Comparison of ENCODE assay signal across 1 cellular context in the genomic region with DNA sequence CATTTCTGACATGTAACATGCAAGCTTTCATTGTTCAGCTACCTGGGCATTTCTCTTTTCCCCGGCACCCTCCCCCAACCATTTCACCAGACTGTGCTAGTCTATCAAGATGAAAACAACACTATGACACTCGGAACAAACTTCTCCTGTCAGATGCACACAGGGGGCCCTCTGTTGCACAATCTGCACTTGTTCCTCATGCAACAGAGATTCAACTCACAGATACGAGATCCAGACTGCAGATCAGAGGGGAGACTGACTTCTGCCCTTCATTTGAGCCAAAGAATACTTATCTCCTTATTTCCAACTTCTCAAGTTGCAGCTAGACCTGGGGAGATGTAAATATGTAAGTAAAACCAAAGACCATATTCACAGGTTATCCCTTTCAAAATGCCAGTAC.
A peak's percentile ranks its signal among the peaks of the same experiment; 100 is the strongest.
TF ChIP-seq lines count a peak whose summit lies in the region.

No MANE protein-coding gene starts in this region.

TF ChIP-seq in HepG2, 621 proteins besides CTCF, POLR2A, EP300 and RAD21 (continued from another document and continues in another):
- TF ChIP-seq, protein P1, sequence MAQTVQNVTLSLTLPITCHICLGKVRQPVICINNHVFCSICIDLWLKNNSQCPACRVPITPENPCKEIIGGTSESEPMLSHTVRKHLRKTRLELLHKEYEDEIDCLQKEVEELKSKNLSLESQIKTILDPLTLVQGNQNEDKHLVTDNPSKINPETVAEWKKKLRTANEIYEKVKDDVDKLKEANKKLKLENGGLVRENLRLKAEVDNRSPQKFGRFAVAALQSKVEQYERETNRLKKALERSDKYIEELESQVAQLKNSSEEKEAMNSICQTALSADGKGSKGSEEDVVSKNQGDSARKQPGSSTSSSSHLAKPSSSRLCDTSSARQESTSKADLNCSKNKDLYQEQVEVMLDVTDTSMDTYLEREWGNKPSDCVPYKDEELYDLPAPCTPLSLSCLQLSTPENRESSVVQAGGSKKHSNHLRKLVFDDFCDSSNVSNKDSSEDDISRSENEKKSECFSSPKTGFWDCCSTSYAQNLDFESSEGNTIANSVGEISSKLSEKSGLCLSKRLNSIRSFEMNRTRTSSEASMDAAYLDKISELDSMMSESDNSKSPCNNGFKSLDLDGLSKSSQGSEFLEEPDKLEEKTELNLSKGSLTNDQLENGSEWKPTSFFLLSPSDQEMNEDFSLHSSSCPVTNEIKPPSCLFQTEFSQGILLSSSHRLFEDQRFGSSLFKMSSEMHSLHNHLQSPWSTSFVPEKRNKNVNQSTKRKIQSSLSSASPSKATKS (CRISPR knock-in tag; IDR thresholded peaks at IDR 0.05) = no peak
- TF ChIP-seq SYNCRIP (IDR thresholded peaks at IDR 0.05; ENCODE audit: insufficient read depth, low read depth, low read length) (no peak), KDM3A (CRISPR knock-in tag; IDR thresholded peaks at IDR 0.05; ENCODE audit: low read depth) (peak; percentile 70; the same call in 1 of the 2 replicates), ZNF207 (IDR thresholded peaks at IDR 0.05; ENCODE audit: borderline replicate concordance) (no peak), KDM5A (IDR thresholded peaks at IDR 0.05; ENCODE audit: borderline replicate concordance, low read length) (no peak), MAZ (IDR thresholded peaks at IDR 0.05; ENCODE audit: borderline replicate concordance, low read depth, low read length) (no peak), MAZ (CRISPR knock-in tag; IDR thresholded peaks at IDR 0.05; ENCODE audit: low read depth) (no peak), NFKB2 (CRISPR knock-in tag; IDR thresholded peaks at IDR 0.05; ENCODE audit: borderline replicate concordance) (no peak), TBP (CRISPR knock-in tag; IDR thresholded peaks at IDR 0.05) (no peak), NAIF1 (CRISPR knock-in tag; IDR thresholded peaks at IDR 0.05; ENCODE audit: borderline replicate concordance) (no peak), MZF1 (CRISPR knock-in tag; IDR thresholded peaks at IDR 0.05; ENCODE audit: borderline replicate concordance) (no peak), ZNF329 (CRISPR knock-in tag; IDR thresholded peaks at IDR 0.05; ENCODE audit: low read depth) (no peak), ZNF572 (CRISPR knock-in tag; IDR thresholded peaks at IDR 0.05) (no peak), SALL1 (CRISPR knock-in tag; IDR thresholded peaks at IDR 0.05) (peak; percentile 97), FOXC1 (CRISPR knock-in tag; IDR thresholded peaks at IDR 0.05; ENCODE audit: borderline replicate concordance) (0 out of 2 replicates have a peak, but pooled peaks have one; percentile 37), SMARCC2 (IDR thresholded peaks at IDR 0.05) (no peak), SOX6 (IDR thresholded peaks at IDR 0.05) (no peak), SOX6 (CRISPR knock-in tag; IDR thresholded peaks at IDR 0.05) (peak; percentile 95), ZSCAN22 (CRISPR knock-in tag; IDR thresholded peaks at IDR 0.05) (no peak), U2AF1 (optimal IDR thresholded peaks at IDR 0.05; ENCODE audit: low read depth, low read length) (no peak), ZNF160 (CRISPR knock-in tag; IDR thresholded peaks at IDR 0.05) (0 out of 2 replicates have a peak, but pooled peaks have one; percentile 48), KLF15 (CRISPR knock-in tag; IDR thresholded peaks at IDR 0.05; ENCODE audit: borderline replicate concordance) (no peak), ZNF766 (CRISPR knock-in tag; IDR thresholded peaks at IDR 0.05; ENCODE audit: borderline replicate concordance) (no peak), ZNF768 (CRISPR knock-in tag; IDR thresholded peaks at IDR 0.05) (no peak), MEIS1 (CRISPR knock-in tag; IDR thresholded peaks at IDR 0.05; ENCODE audit: borderline replicate concordance) (no peak), ZBTB7B (CRISPR knock-in tag; IDR thresholded peaks at IDR 0.05) (peak; percentile 85; the same call in 1 of the 2 replicates), SMARCE1 (IDR thresholded peaks at IDR 0.05; ENCODE audit: borderline replicate concordance) (no peak), SMYD3 (CRISPR knock-in tag; IDR thresholded peaks at IDR 0.05) (no peak)
- TF ChIP-seq, protein P2, sequence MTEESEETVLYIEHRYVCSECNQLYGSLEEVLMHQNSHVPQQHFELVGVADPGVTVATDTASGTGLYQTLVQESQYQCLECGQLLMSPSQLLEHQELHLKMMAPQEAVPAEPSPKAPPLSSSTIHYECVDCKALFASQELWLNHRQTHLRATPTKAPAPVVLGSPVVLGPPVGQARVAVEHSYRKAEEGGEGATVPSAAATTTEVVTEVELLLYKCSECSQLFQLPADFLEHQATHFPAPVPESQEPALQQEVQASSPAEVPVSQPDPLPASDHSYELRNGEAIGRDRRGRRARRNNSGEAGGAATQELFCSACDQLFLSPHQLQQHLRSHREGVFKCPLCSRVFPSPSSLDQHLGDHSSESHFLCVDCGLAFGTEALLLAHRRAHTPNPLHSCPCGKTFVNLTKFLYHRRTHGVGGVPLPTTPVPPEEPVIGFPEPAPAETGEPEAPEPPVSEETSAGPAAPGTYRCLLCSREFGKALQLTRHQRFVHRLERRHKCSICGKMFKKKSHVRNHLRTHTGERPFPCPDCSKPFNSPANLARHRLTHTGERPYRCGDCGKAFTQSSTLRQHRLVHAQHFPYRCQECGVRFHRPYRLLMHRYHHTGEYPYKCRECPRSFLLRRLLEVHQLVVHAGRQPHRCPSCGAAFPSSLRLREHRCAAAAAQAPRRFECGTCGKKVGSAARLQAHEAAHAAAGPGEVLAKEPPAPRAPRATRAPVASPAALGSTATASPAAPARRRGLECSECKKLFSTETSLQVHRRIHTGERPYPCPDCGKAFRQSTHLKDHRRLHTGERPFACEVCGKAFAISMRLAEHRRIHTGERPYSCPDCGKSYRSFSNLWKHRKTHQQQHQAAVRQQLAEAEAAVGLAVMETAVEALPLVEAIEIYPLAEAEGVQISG (CRISPR knock-in tag; IDR thresholded peaks at IDR 0.05) = peak; percentile 62
- TF ChIP-seq, protein P3, sequence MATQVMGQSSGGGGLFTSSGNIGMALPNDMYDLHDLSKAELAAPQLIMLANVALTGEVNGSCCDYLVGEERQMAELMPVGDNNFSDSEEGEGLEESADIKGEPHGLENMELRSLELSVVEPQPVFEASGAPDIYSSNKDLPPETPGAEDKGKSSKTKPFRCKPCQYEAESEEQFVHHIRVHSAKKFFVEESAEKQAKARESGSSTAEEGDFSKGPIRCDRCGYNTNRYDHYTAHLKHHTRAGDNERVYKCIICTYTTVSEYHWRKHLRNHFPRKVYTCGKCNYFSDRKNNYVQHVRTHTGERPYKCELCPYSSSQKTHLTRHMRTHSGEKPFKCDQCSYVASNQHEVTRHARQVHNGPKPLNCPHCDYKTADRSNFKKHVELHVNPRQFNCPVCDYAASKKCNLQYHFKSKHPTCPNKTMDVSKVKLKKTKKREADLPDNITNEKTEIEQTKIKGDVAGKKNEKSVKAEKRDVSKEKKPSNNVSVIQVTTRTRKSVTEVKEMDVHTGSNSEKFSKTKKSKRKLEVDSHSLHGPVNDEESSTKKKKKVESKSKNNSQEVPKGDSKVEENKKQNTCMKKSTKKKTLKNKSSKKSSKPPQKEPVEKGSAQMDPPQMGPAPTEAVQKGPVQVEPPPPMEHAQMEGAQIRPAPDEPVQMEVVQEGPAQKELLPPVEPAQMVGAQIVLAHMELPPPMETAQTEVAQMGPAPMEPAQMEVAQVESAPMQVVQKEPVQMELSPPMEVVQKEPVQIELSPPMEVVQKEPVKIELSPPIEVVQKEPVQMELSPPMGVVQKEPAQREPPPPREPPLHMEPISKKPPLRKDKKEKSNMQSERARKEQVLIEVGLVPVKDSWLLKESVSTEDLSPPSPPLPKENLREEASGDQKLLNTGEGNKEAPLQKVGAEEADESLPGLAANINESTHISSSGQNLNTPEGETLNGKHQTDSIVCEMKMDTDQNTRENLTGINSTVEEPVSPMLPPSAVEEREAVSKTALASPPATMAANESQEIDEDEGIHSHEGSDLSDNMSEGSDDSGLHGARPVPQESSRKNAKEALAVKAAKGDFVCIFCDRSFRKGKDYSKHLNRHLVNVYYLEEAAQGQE (IDR thresholded peaks at IDR 0.05; ENCODE audit: borderline replicate concordance in 1 of 2, low read depth in 1 of 2, low read length in 2 of 2) = no peak
- TF ChIP-seq, protein P4, sequence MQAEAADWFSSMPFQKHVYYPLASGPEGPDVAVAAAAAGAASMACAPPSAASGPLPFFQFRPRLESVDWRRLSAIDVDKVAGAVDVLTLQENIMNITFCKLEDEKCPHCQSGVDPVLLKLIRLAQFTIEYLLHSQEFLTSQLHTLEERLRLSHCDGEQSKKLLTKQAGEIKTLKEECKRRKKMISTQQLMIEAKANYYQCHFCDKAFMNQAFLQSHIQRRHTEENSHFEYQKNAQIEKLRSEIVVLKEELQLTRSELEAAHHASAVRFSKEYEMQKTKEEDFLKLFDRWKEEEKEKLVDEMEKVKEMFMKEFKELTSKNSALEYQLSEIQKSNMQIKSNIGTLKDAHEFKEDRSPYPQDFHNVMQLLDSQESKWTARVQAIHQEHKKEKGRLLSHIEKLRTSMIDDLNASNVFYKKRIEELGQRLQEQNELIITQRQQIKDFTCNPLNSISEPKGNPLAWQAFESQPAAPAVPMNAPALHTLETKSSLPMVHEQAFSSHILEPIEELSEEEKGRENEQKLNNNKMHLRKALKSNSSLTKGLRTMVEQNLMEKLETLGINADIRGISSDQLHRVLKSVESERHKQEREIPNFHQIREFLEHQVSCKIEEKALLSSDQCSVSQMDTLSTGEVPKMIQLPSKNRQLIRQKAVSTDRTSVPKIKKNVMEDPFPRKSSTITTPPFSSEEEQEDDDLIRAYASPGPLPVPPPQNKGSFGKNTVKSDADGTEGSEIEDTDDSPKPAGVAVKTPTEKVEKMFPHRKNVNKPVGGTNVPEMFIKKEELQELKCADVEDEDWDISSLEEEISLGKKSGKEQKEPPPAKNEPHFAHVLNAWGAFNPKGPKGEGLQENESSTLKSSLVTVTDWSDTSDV (CRISPR knock-in tag; IDR thresholded peaks at IDR 0.05) = no peak
- TF ChIP-seq, protein P5, sequence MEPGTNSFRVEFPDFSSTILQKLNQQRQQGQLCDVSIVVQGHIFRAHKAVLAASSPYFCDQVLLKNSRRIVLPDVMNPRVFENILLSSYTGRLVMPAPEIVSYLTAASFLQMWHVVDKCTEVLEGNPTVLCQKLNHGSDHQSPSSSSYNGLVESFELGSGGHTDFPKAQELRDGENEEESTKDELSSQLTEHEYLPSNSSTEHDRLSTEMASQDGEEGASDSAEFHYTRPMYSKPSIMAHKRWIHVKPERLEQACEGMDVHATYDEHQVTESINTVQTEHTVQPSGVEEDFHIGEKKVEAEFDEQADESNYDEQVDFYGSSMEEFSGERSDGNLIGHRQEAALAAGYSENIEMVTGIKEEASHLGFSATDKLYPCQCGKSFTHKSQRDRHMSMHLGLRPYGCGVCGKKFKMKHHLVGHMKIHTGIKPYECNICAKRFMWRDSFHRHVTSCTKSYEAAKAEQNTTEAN (CRISPR knock-in tag; conservative IDR thresholded peaks at IDR 0.05) = peak; percentile 71; the same call in 1 of the 2 replicates
- TF ChIP-seq, protein P6, sequence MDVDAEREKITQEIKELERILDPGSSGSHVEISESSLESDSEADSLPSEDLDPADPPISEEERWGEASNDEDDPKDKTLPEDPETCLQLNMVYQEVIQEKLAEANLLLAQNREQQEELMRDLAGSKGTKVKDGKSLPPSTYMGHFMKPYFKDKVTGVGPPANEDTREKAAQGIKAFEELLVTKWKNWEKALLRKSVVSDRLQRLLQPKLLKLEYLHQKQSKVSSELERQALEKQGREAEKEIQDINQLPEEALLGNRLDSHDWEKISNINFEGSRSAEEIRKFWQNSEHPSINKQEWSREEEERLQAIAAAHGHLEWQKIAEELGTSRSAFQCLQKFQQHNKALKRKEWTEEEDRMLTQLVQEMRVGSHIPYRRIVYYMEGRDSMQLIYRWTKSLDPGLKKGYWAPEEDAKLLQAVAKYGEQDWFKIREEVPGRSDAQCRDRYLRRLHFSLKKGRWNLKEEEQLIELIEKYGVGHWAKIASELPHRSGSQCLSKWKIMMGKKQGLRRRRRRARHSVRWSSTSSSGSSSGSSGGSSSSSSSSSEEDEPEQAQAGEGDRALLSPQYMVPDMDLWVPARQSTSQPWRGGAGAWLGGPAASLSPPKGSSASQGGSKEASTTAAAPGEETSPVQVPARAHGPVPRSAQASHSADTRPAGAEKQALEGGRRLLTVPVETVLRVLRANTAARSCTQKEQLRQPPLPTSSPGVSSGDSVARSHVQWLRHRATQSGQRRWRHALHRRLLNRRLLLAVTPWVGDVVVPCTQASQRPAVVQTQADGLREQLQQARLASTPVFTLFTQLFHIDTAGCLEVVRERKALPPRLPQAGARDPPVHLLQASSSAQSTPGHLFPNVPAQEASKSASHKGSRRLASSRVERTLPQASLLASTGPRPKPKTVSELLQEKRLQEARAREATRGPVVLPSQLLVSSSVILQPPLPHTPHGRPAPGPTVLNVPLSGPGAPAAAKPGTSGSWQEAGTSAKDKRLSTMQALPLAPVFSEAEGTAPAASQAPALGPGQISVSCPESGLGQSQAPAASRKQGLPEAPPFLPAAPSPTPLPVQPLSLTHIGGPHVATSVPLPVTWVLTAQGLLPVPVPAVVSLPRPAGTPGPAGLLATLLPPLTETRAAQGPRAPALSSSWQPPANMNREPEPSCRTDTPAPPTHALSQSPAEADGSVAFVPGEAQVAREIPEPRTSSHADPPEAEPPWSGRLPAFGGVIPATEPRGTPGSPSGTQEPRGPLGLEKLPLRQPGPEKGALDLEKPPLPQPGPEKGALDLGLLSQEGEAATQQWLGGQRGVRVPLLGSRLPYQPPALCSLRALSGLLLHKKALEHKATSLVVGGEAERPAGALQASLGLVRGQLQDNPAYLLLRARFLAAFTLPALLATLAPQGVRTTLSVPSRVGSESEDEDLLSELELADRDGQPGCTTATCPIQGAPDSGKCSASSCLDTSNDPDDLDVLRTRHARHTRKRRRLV (CRISPR knock-in tag; IDR thresholded peaks at IDR 0.05) = no peak
- TF ChIP-seq, protein P7, sequence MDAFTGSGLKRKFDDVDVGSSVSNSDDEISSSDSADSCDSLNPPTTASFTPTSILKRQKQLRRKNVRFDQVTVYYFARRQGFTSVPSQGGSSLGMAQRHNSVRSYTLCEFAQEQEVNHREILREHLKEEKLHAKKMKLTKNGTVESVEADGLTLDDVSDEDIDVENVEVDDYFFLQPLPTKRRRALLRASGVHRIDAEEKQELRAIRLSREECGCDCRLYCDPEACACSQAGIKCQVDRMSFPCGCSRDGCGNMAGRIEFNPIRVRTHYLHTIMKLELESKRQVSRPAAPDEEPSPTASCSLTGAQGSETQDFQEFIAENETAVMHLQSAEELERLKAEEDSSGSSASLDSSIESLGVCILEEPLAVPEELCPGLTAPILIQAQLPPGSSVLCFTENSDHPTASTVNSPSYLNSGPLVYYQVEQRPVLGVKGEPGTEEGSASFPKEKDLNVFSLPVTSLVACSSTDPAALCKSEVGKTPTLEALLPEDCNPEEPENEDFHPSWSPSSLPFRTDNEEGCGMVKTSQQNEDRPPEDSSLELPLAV (CRISPR knock-in tag; conservative IDR thresholded peaks at IDR 0.05; ENCODE audit: low read depth) = no peak
- TF ChIP-seq, protein P8, sequence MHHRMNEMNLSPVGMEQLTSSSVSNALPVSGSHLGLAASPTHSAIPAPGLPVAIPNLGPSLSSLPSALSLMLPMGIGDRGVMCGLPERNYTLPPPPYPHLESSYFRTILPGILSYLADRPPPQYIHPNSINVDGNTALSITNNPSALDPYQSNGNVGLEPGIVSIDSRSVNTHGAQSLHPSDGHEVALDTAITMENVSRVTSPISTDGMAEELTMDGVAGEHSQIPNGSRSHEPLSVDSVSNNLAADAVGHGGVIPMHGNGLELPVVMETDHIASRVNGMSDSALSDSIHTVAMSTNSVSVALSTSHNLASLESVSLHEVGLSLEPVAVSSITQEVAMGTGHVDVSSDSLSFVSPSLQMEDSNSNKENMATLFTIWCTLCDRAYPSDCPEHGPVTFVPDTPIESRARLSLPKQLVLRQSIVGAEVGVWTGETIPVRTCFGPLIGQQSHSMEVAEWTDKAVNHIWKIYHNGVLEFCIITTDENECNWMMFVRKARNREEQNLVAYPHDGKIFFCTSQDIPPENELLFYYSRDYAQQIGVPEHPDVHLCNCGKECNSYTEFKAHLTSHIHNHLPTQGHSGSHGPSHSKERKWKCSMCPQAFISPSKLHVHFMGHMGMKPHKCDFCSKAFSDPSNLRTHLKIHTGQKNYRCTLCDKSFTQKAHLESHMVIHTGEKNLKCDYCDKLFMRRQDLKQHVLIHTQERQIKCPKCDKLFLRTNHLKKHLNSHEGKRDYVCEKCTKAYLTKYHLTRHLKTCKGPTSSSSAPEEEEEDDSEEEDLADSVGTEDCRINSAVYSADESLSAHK (CRISPR knock-in tag; IDR thresholded peaks at IDR 0.05; ENCODE audit: borderline replicate concordance) = no peak
